Comparison of ENCODE assay signal across 16 cellular contexts in genomic region chr1:43875327-43875726, GRCh38. TPM values are rescaled to one million over a fixed set of nuclear protein-coding genes. Genes with fewer than 3 reads are reported as not detected.
DNase-seq lines count a peak whose midpoint lies in the region; ATAC-seq and TF ChIP-seq lines count a peak whose summit lies in the region.
"Had no signal": no experiment of that assay in that cellular context is flagged by ENCODE, and none has a peak within 500 bp of the region (broad histone marks: within the 10 kb centered on the region; RNA-seq: fewer than 3 reads in every experiment).

No MANE protein-coding gene starts in this region.

- CTCF ChIA-PET in mammary epithelial cell (lab: Charles Lee; ENCODE audit: low non-redundant PET), result no interaction called here

- H3K36me3 ChIP-seq in mammary epithelial cell (ENCODE audit: insufficient read depth, low read length), result no peaks in the 10 kb centered on the region
- no peaks in the 10 kb centered on the region for H3K36me3 ChIP-seq in breast epithelium
- no peaks in the 10 kb centered on the region for H3K36me3 ChIP-seq in endodermal cell (ENCODE audit: control insufficient read depth, insufficient read depth, low read length)
- no peaks in the 10 kb centered on the region for H3K36me3 ChIP-seq in mucosa of descending colon (ENCODE audit: low read depth)
- H3K36me3 ChIP-seq: HAP-1 had no signal

- H3K27me3 ChIP-seq in mammary epithelial cell (ENCODE audit: insufficient read depth, low read length) (no peaks in the 10 kb centered on the region), breast epithelium (no peaks in the 10 kb centered on the region), endodermal cell (ENCODE audit: control insufficient read depth, insufficient read depth, low read length, poor library complexity, severe bottlenecking) (no peaks in the 10 kb centered on the region)
- H3K27me3 ChIP-seq: BLaER1 had no signal

- TF ChIP-seq CTCF in mammary epithelial cell (conservative IDR thresholded peaks at IDR 0.05 in 1 of 2, IDR thresholded peaks at IDR 0.05 in 1 of 2; ENCODE audit: extremely low read depth in 1 of 2, insufficient read depth in 1 of 2, low read depth in 1 of 2, low read length in 2 of 2) (no peak), breast epithelium (IDR thresholded peaks at IDR 0.05) (no peak), endodermal cell (conservative IDR thresholded peaks at IDR 0.05) (peak; percentile 41), mucosa of descending colon (IDR thresholded peaks at IDR 0.05) (no peak)

- intact Hi-C loops in mammary epithelial cell (cut with micrococcal nuclease), result no loop called here
- intact Hi-C loops in breast epithelium (cut with DNase I; ENCODE audit: low total_unique reads), result no loop called here
- intact Hi-C loops in mucosa of descending colon (cut with DNase I, micrococcal nuclease), result no loop called here

- no peak overlapping the region for H3K4me2 ChIP-seq in mammary epithelial cell (ENCODE audit: insufficient read depth, low read depth, low read length)
- H3K4me2 ChIP-seq: A549, BLaER1 had no signal

- no peaks in the 10 kb centered on the region for H3K79me2 ChIP-seq in mammary epithelial cell (ENCODE audit: insufficient read depth, low read length)

- H3K36me3 Mint-ChIP-seq in endodermal cell (ENCODE audit: low read depth), result no peaks in the 10 kb centered on the region
- H3K36me3 Mint-ChIP-seq: CD4-positive, alpha-beta memory T cell had no signal

- H3K4me1 Mint-ChIP-seq in endodermal cell, result no peaks in the 10 kb centered on the region
- H3K4me1 Mint-ChIP-seq: CD4-positive, alpha-beta memory T cell had no signal

- H3K4me1 ChIP-seq in mammary epithelial cell (ENCODE audit: insufficient read depth, low read length) (peaks cover 25% of the 10 kb centered on the region), breast epithelium (no peaks in the 10 kb centered on the region), endodermal cell (ENCODE audit: control insufficient read depth, insufficient read depth, low read length) (peaks cover 4% of the 10 kb centered on the region), mucosa of descending colon (ENCODE audit: low read depth) (no peaks in the 10 kb centered on the region)
- H3K4me1 ChIP-seq: HAP-1 had no signal

- no peaks in the 10 kb centered on the region for H3K9me3 Mint-ChIP-seq in endodermal cell
- H3K9me3 Mint-ChIP-seq: CD14-positive monocyte; CD4-positive, alpha-beta memory T cell had no signal

- H3K4me3 ChIP-seq in mammary epithelial cell (replicated peaks in 1 of 3; ENCODE audit: insufficient read depth in 1 of 3, low read depth in 2 of 3, low read length in 3 of 3), result no peak overlapping the region
- H3K4me3 ChIP-seq in breast epithelium, result no peak overlapping the region
- no peak overlapping the region for H3K4me3 ChIP-seq in endodermal cell (ENCODE audit: low read length)
- no peak overlapping the region for H3K4me3 ChIP-seq in mucosa of descending colon
- H3K4me3 ChIP-seq: A549, BLaER1, GM12878, HAP-1 had no signal

- TF ChIP-seq POLR2A in breast epithelium (IDR thresholded peaks at IDR 0.05), result no peak

- H4K20me1 ChIP-seq in mammary epithelial cell (ENCODE audit: insufficient read depth, low read length), result no peaks in the 10 kb centered on the region
- H4K20me1 ChIP-seq: BLaER1 had no signal

- H3K27ac Mint-ChIP-seq in endodermal cell, result no peak overlapping the region
- H3K27ac Mint-ChIP-seq: CD14-positive monocyte; CD4-positive, alpha-beta memory T cell had no signal

- BruUV-seq in mammary epithelial cell (replicated peaks; lab: Mats Ljungman, UMichigan), result no TSS peak

- H3K4me3 Mint-ChIP-seq in endodermal cell, result no peak overlapping the region
- H3K4me3 Mint-ChIP-seq: CD14-positive monocyte; CD4-positive, alpha-beta memory T cell had no signal

- no peak overlapping the region for H3K9ac ChIP-seq in mammary epithelial cell (ENCODE audit: insufficient read depth, low read length)
- no peak overlapping the region for H3K9ac ChIP-seq in endodermal cell (ENCODE audit: extremely low read depth, low read length, poor library complexity, severe bottlenecking)
- H3K9ac ChIP-seq: BLaER1 had no signal

- dilution Hi-C loops in mammary epithelial cell (cut with HindIII; ENCODE audit: low sequenced_read_pairs), result no loop called here

- H3K27ac ChIP-seq in mammary epithelial cell (ENCODE audit: insufficient read depth, low read depth, low read length), result no peak overlapping the region
- H3K27ac ChIP-seq in breast epithelium, result no peak overlapping the region
- H3K27ac ChIP-seq in endodermal cell (ENCODE audit: low read depth, low read length), result no peak overlapping the region
- H3K27ac ChIP-seq: A549, BLaER1, HL-60 had no signal

- H3K27me3 Mint-ChIP-seq in endodermal cell (ENCODE audit: insufficient read depth), result no peaks in the 10 kb centered on the region
- H3K27me3 Mint-ChIP-seq: CD4-positive, alpha-beta memory T cell had no signal

- WGBS in mammary epithelial cell (ENCODE audit: low coverage, missing lambda C conversion rate), result 88% methylated on average over 3 of the region's 3 CpGs
- 92 to 93% methylated on average over 2 of the region's 3 CpGs for WGBS in endodermal cell (ENCODE audit: insufficient coverage in 1 of 2, insufficient read length in 1 of 2), 2 experiments

- H2AFZ ChIP-seq in mammary epithelial cell (ENCODE audit: low read depth, low read length), result no peak overlapping the region

- peak; percentile 12 for DNase-seq in mammary epithelial cell
- DNase-seq in breast epithelium (ENCODE audit: low spot score in 2 of 2), result no peak
- no peak for DNase-seq in endodermal cell
- no peak for DNase-seq in mucosa of descending colon
- DNase-seq in Ammon's horn (ENCODE audit: low spot score), result no peak
- DNase-seq in D341Med (ENCODE audit: low spot score), result no peak
- DNase-seq: AML-193; CD4-positive, alpha-beta memory T cell; DMS79 treated with DMSO at 0.1 percent for 48 hours had no signal

- H3K9me3 ChIP-seq in mammary epithelial cell (replicated peaks; ENCODE audit: insufficient read depth, low read length) (no peaks in the 10 kb centered on the region), breast epithelium (no peaks in the 10 kb centered on the region), endodermal cell (ENCODE audit: control insufficient read depth, low read length) (no peaks in the 10 kb centered on the region), mucosa of descending colon (no peaks in the 10 kb centered on the region)
- H3K9me3 ChIP-seq: A549, BLaER1, HAP-1 had no signal

- in situ Hi-C loops in mammary epithelial cell (cut with MboI; ENCODE audit: low sequenced_read_pairs in 2 of 2), result no loop called here

- ATAC-seq in mucosa of descending colon (peak; percentile 51), GM21529 (IDR thresholded peaks at IDR 0.05; ENCODE audit: unreplicated experiment) (no peak)
- ATAC-seq: A549, GM12878 had no signal

RNA-seq across cellular contexts. Expression of gene ARTN, which starts 58.3 kb away (rescaled TPM):
- total RNA-seq in mammary epithelial cell (100 to 1,000 TPM in 1 of 2 donors, 10 to 100 TPM in 1; 22.8 to 105 TPM), breast epithelium (1 to 10 TPM in 2 of 3 donors, not detected in 1; 1.8 to 2.3 TPM), endodermal cell (1 to 10 TPM; 3.3 to 4.4 TPM), mucosa of descending colon (10 to 100 TPM in 1 of 3 donors, 1 to 10 TPM in 2; 6.9 to 14.2 (median 7.4) TPM)
- polyA plus RNA-seq in mammary epithelial cell, result 47.1 TPM
- polyA minus RNA-seq in mammary epithelial cell, result 21.8 TPM
- polyA plus RNA-seq in endodermal cell (2013, experiment 1 of 2), result 0.85 TPM
- polyA plus RNA-seq in endodermal cell (2013, experiment 2 of 2), result 0.70 TPM
- polyA plus RNA-seq: CD14-positive monocyte; CD4-positive, alpha-beta memory T cell had no signal
